Comparison of ENCODE assay signal across 23 cellular contexts in the genomic region with DNA sequence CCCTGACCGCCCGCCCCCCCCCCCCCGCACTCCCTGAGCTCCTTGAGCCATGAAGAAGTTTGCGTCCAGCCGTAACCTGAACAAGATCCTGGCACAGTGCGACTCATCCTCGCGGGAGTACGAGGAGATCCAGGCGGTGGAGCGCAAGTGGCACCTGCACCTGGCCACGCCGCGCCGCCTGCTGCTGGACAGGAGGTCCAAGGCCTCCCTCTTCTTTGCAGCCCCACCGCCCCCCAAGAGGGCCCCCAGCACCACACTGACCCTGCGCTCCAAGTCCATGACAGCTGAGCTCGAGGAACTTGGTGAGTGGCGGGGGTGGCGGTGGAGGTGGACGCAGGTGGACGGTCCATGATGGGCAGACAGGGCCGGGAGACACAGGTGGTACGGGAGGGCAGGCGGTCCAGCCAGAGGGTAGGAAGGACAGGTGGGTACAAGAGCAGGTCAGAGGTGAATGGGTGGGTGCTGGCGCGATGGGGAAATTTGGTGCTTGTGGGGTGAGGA. TPM values are rescaled to one million over a fixed set of nuclear protein-coding genes. Genes with fewer than 3 reads are reported as not detected.
DNase-seq lines count a peak whose midpoint lies in the region; ATAC-seq and TF ChIP-seq lines count a peak whose summit lies in the region.
"Had no signal": no experiment of that assay in that cellular context is flagged by ENCODE, and none has a peak within 500 bp of the region (broad histone marks: within the 10 kb centered on the region; RNA-seq: fewer than 3 reads in every experiment).

No MANE protein-coding gene starts in this region.

- H3K4me1 Mint-ChIP-seq in endothelial cell (ENCODE audit: unreplicated experiment): peaks cover 28% of the 10 kb centered on the region
- H3K4me1 Mint-ChIP-seq in nephron: no peaks in the 10 kb centered on the region
- H3K4me1 Mint-ChIP-seq: immature natural killer cell had no signal

- DNase-seq in BE2C (peak; percentile 9), endothelial cell (ENCODE audit: low spot score) (no peak), MG63 (no peak), HuH-7 (ENCODE audit: low spot score) (no peak), NCI-H1694 (lab: John Stamatoyannopoulos, UW) (no peak)
- DNase-seq: ACHN; activated CD4-positive, CD25-positive, alpha-beta regulatory T cell treated with anti-CD3 and anti-CD28 coated beads, Interleukin-2, amount 50 U/mL, for 72 hours; colonic mucosa; GF-D8; immature natural killer cell; NCI-H524 treated with DMSO at 0.1 percent for 48 hours; stimulated activated CD4-positive, alpha-beta T cell treated with anti-CD3 and anti-CD28 coated beads, Interleukin-2, amount 100 ng/mL, for 24 hours; stimulated activated naive CD4-positive, alpha-beta T cell treated with Interleukin-2 at 50 U/mL for 16 hours; T-helper 9 cell had no signal

- H3K36me3 ChIP-seq in BE2C: no peaks in the 10 kb centered on the region
- peaks cover 0 to 67% of the 10 kb centered on the region in 2 experiments; a peak in 2 of 3 replicates for H3K36me3 ChIP-seq in HEK293 (ENCODE audit: control insufficient read depth in 2 of 2, insufficient read depth in 1 of 2, low read length in 2 of 2)
- peaks cover 4% of the 10 kb centered on the region; the same call in 1 of the 2 replicates for H3K36me3 ChIP-seq in MG63
- H3K36me3 ChIP-seq: colonic mucosa had no signal

- H3K36me3 Mint-ChIP-seq in endothelial cell (ENCODE audit: low read depth, unreplicated experiment) (peaks cover 67% of the 10 kb centered on the region), nephron (ENCODE audit: low read depth) (peaks cover 16% of the 10 kb centered on the region)
- H3K36me3 Mint-ChIP-seq: activated naive CD4-positive, alpha-beta T cell treated with anti-CD3 and anti-CD28 coated beads, Interleukin-2, amount 50 U/mL, for 72 hours; immature natural killer cell had no signal

- no peaks in the 10 kb centered on the region for H3K27me3 ChIP-seq in BE2C
- H3K27me3 ChIP-seq in MG63: no peaks in the 10 kb centered on the region
- H3K27me3 ChIP-seq: body of pancreas, colonic mucosa had no signal

- H3K27ac Mint-ChIP-seq in endothelial cell (ENCODE audit: unreplicated experiment): no peak overlapping the region
- H3K27ac Mint-ChIP-seq in nephron: no peak overlapping the region
- H3K27ac Mint-ChIP-seq: activated naive CD4-positive, alpha-beta T cell treated with anti-CD3 and anti-CD28 coated beads, Interleukin-2, amount 50 U/mL, for 72 hours; immature natural killer cell had no signal

- no peak for ATAC-seq in GM18907 (IDR thresholded peaks at IDR 0.05; ENCODE audit: unreplicated experiment)
- ATAC-seq: activated naive CD4-positive, alpha-beta T cell treated with anti-CD3 and anti-CD28 coated beads, Interleukin-2, amount 50 U/mL, for 72 hours had no signal

- H3K9me3 Mint-ChIP-seq in endothelial cell (ENCODE audit: unreplicated experiment) (no peaks in the 10 kb centered on the region), nephron (no peaks in the 10 kb centered on the region)
- H3K9me3 Mint-ChIP-seq: immature natural killer cell had no signal

- TF ChIP-seq CTCF in BE2C (IDR thresholded peaks at IDR 0.05; ENCODE audit: low read depth, low read length) (no peak), HEK293 (tag by site-specific recombination; IDR thresholded peaks at IDR 0.05) (no peak), endothelial cell (IDR thresholded peaks at IDR 0.05; ENCODE audit: unreplicated experiment) (no peak), nephron (IDR thresholded peaks at IDR 0.05; ENCODE audit: unreplicated experiment in 3 of 3) (no peak)

- POLR2A ChIA-PET in HEK293 (lab: Yijun Ruan, JAX): no interaction called here

- H3K4me1 ChIP-seq in BE2C (peaks cover 12% of the 10 kb centered on the region), HEK293 (ENCODE audit: control insufficient read depth, insufficient read depth, low read length) (no peaks in the 10 kb centered on the region)
- H3K4me1 ChIP-seq: body of pancreas, colonic mucosa, parathyroid adenoma had no signal

- H3K9me3 ChIP-seq in BE2C (no peaks in the 10 kb centered on the region), HEK293 (ENCODE audit: control insufficient read depth, insufficient read depth, low read depth, low read length) (no peaks in the 10 kb centered on the region), MG63 (no peaks in the 10 kb centered on the region)
- H3K9me3 ChIP-seq: body of pancreas, colonic mucosa had no signal

- H3K4me3 ChIP-seq in BE2C (ENCODE audit: low read depth, low read length) (no peak overlapping the region), HEK293 (ENCODE audit: low read depth, low read length) (no peak overlapping the region), MG63 (no peak overlapping the region)
- H3K4me3 ChIP-seq: body of pancreas, colonic mucosa, K562 had no signal

- CTCF ChIA-PET in HEK293 (lab: Yijun Ruan, JAX): no interaction called here

- H3K27ac ChIP-seq in HEK293 (ENCODE audit: extremely low read depth, low read depth, low read length): no peak overlapping the region
- H3K27ac ChIP-seq: body of pancreas, C4-2B, colonic mucosa, parathyroid adenoma had no signal

- peaks cover 59% of the 10 kb centered on the region for H3K27me3 Mint-ChIP-seq in endothelial cell (ENCODE audit: unreplicated experiment)
- H3K27me3 Mint-ChIP-seq in nephron (ENCODE audit: low read depth): no peaks in the 10 kb centered on the region

- H3K4me3 Mint-ChIP-seq in endothelial cell (ENCODE audit: unreplicated experiment): peak overlapping the region; percentile 32
- H3K4me3 Mint-ChIP-seq in nephron: peak overlapping the region in 2 of 3 experiments; percentile 32 to 40
- H3K4me3 Mint-ChIP-seq: immature natural killer cell had no signal

TF ChIP-seq in HEK293, 187 proteins besides CTCF, POLR2A, EP300 and RAD21:
- TF ChIP-seq SALL2 (tag by site-specific recombination; IDR thresholded peaks at IDR 0.05; ENCODE audit: borderline replicate concordance) (no peak), BCL11B (tag by site-specific recombination; IDR thresholded peaks at IDR 0.05; ENCODE audit: low read depth) (0 out of 2 replicates have a peak, but pooled peaks have one; percentile 58), ZNF664 (tag by site-specific recombination; IDR thresholded peaks at IDR 0.05) (no peak), BCL11A (tag by site-specific recombination; IDR thresholded peaks at IDR 0.05; ENCODE audit: low read depth) (0 out of 2 replicates have a peak, but pooled peaks have one; percentile 13)

RNA-seq across cellular contexts. Expression of gene ACR, which starts 32.1 kb away (rescaled TPM):
- not detected for polyA plus RNA-seq in BE2C (2012; ENCODE audit: insufficient read depth, insufficient read length, low read depth)
- total RNA-seq in endothelial cell (ENCODE audit: unreplicated experiment): 2.8 TPM
- total RNA-seq in MG63 (2014; rRNA removed; shearing (Covaris generic); ENCODE audit: low replicate concordance): not detected in 2 replicates
- total RNA-seq: activated CD8-positive, alpha-beta memory T cell treated with anti-CD3 and anti-CD28 coated beads for 36 hours; activated naive CD4-positive, alpha-beta T cell treated with anti-CD3 and anti-CD28 coated beads, Interleukin-2, amount 50 U/mL, for 72 hours; body of pancreas; K562 had no signal
- polyA plus RNA-seq: immature natural killer cell, K562 had no signal

RNA-seq across cellular contexts. Expression of gene SHANK3, which starts 33.3 kb away (rescaled TPM):
- 3.3 TPM for polyA plus RNA-seq in BE2C (2012; ENCODE audit: insufficient read depth, insufficient read length, low read depth)
- 223 TPM for total RNA-seq in endothelial cell (ENCODE audit: unreplicated experiment)
- 1.3 and 2.6 TPM in 2 replicates for total RNA-seq in MG63 (2014; rRNA removed; shearing (Covaris generic); ENCODE audit: low replicate concordance)
- polyA plus RNA-seq: immature natural killer cell had no signal

Comparison
In these comparisons a context has a peak if more than half of its experiments do, and no peak if none do; other contexts are left out.
1. RNA of gene SHANK3, which starts 33.3 kb away (total RNA-seq): 223 TPM in endothelial cell (single experiment); 1.3 to 2.6 TPM in MG63; every median in the first group is over 10 times any median in the second.